ENCODE assay signal across 26 cellular contexts in genomic region chr2:225353579-225354085, GRCh38. TPM values are rescaled to one million over a fixed set of nuclear protein-coding genes. Genes with fewer than 3 reads are reported as not detected.
DNase-seq lines count a peak whose midpoint lies in the region; ATAC-seq, FAIRE-seq and TF ChIP-seq lines count a peak whose summit lies in the region.
"Had no signal": no experiment of that assay in that cellular context is flagged by ENCODE, and none has a peak within 500 bp of the region (broad histone marks: within the 10 kb centered on the region; RNA-seq: fewer than 3 reads in every experiment).

No MANE protein-coding gene starts in this region.

- no peak overlapping the region for H3K9ac ChIP-seq in SK-N-SH
- H3K9ac ChIP-seq in astrocyte (ENCODE audit: low read length) = no peak overlapping the region
- no peak overlapping the region for H3K9ac ChIP-seq in smooth muscle cell (ENCODE audit: low read depth)
- H3K9ac ChIP-seq: KMS-11 had no signal

- H4K20me1 ChIP-seq in SK-N-SH (ENCODE audit: insufficient read depth) = no peaks in the 10 kb centered on the region
- no peaks in the 10 kb centered on the region for H4K20me1 ChIP-seq in astrocyte (ENCODE audit: insufficient read depth, low read length)
- H4K20me1 ChIP-seq in smooth muscle cell (ENCODE audit: low read depth) = no peaks in the 10 kb centered on the region

- TF ChIP-seq CTCF in SK-N-SH (IDR thresholded peaks at IDR 0.05) (no peak), astrocyte (IDR thresholded peaks at IDR 0.05; ENCODE audit: insufficient read depth, low read depth, low read length) (no peak), smooth muscle cell (IDR thresholded peaks at IDR 0.05; ENCODE audit: borderline replicate concordance, insufficient read depth, poor library complexity, severe bottlenecking) (no peak), uterus (IDR thresholded peaks at IDR 0.05) (no peak)

- POLR2A ChIA-PET in SK-N-SH (lab: Yijun Ruan, JAX) = no interaction called here

- H3K27me3 ChIP-seq in SK-N-SH (ENCODE audit: insufficient read depth) (no peaks in the 10 kb centered on the region), astrocyte (ENCODE audit: insufficient read depth, low read length) (no peaks in the 10 kb centered on the region), smooth muscle cell (ENCODE audit: low read depth) (no peaks in the 10 kb centered on the region), uterus (no peaks in the 10 kb centered on the region)
- H3K27me3 ChIP-seq: Peyer's patch had no signal

- H3K36me3 ChIP-seq in SK-N-SH (replicated peaks in 1 of 2; ENCODE audit: control insufficient read depth in 1 of 2, insufficient read depth in 2 of 2, low read length in 1 of 2) (no peaks in the 10 kb centered on the region), astrocyte (ENCODE audit: insufficient read depth, low read length) (no peaks in the 10 kb centered on the region), mesodermal cell (ENCODE audit: control insufficient read depth, insufficient read depth, low read length) (no peaks in the 10 kb centered on the region), smooth muscle cell (ENCODE audit: low read depth) (no peaks in the 10 kb centered on the region), uterus (no peaks in the 10 kb centered on the region)
- H3K36me3 ChIP-seq: Peyer's patch had no signal

- H2AFZ ChIP-seq in SK-N-SH (ENCODE audit: low read depth) (no peak overlapping the region), astrocyte (ENCODE audit: low read depth, low read length) (no peak overlapping the region), smooth muscle cell (ENCODE audit: low read depth) (no peak overlapping the region)

- ATAC-seq in SK-N-SH treated with all-trans-retinoic acid at 6 μM for 48 hours = no peak
- ATAC-seq: CD8-positive, alpha-beta T cell had no signal

- H3K4me1 ChIP-seq in SK-N-SH (ENCODE audit: control insufficient read depth in 1 of 2, insufficient read depth in 2 of 2, low read depth in 1 of 2, low read length in 1 of 2) = peaks cover 0 to 7% of the 10 kb centered on the region in 2 experiments; a peak in 2 of 4 replicates
- H3K4me1 ChIP-seq in astrocyte (ENCODE audit: insufficient read depth, low read length) = peaks cover 7% of the 10 kb centered on the region
- H3K4me1 ChIP-seq in mesodermal cell (ENCODE audit: control insufficient read depth, insufficient read depth, low read length, poor library complexity, severe bottlenecking) = peaks cover 23% of the 10 kb centered on the region
- H3K4me1 ChIP-seq in smooth muscle cell (ENCODE audit: low read depth) = peaks cover 6% of the 10 kb centered on the region
- H3K4me1 ChIP-seq in uterus = no peaks in the 10 kb centered on the region
- H3K4me1 ChIP-seq: Peyer's patch had no signal

- no peak for TF ChIP-seq POLR2A in uterus (IDR thresholded peaks at IDR 0.05)

- no peaks in the 10 kb centered on the region for H3K9me3 Mint-ChIP-seq in astrocyte (ENCODE audit: unreplicated experiment)
- H3K9me3 Mint-ChIP-seq: CD8-positive, alpha-beta T cell had no signal

- CTCF ChIA-PET in SK-N-SH (lab: Yijun Ruan, JAX) = no interaction called here

- no peaks in the 10 kb centered on the region for H3K36me3 Mint-ChIP-seq in astrocyte (ENCODE audit: low read depth, unreplicated experiment)
- H3K36me3 Mint-ChIP-seq: CD8-positive, alpha-beta T cell; IgD-negative memory B cell had no signal

- H3K4me3 ChIP-seq in SK-N-SH (ENCODE audit: low read depth in 2 of 2, low read length in 1 of 2) = no peak overlapping the region
- H3K4me3 ChIP-seq in astrocyte (ENCODE audit: insufficient read depth, low read depth, low read length) = no peak overlapping the region
- H3K4me3 ChIP-seq in mesodermal cell (ENCODE audit: extremely low read depth, insufficient read depth, low read length, poor library complexity, severe bottlenecking) = no peak overlapping the region
- no peak overlapping the region for H3K4me3 ChIP-seq in smooth muscle cell
- no peak overlapping the region for H3K4me3 ChIP-seq in uterus
- H3K4me3 ChIP-seq: Peyer's patch had no signal

- H3K79me2 ChIP-seq in SK-N-SH (ENCODE audit: insufficient read depth) (no peaks in the 10 kb centered on the region), astrocyte (ENCODE audit: insufficient read depth, low read length) (no peaks in the 10 kb centered on the region), smooth muscle cell (ENCODE audit: low read depth) (no peaks in the 10 kb centered on the region)

- peaks cover 4% of the 10 kb centered on the region for H3F3A ChIP-seq in SK-N-SH (replicated peaks; ENCODE audit: insufficient read depth)
- peaks cover 10% of the 10 kb centered on the region for H3F3A ChIP-seq in smooth muscle cell (ENCODE audit: low read depth)

- peaks cover 27% of the 10 kb centered on the region for H3K4me1 Mint-ChIP-seq in astrocyte (ENCODE audit: low read depth, unreplicated experiment)
- H3K4me1 Mint-ChIP-seq: B cell, IgD-negative memory B cell had no signal

- no peak overlapping the region for H3K4me3 Mint-ChIP-seq in astrocyte (ENCODE audit: unreplicated experiment)
- H3K4me3 Mint-ChIP-seq: B cell; CD8-positive, alpha-beta T cell; IgD-negative memory B cell had no signal

- H3K4me2 ChIP-seq in SK-N-SH (no peak overlapping the region), astrocyte (ENCODE audit: low read length) (peak overlapping the region; percentile 73), smooth muscle cell (peak overlapping the region; percentile 71)
- H3K4me2 ChIP-seq: KMS-11 had no signal

- WGBS in SK-N-SH (ENCODE audit: low lambda C conversion rate) = 72% methylated on average over 1 of the region's 1 CpG
- WGBS in mesodermal cell (ENCODE audit: insufficient coverage in 2 of 2), 2 experiments = 67 to 100% methylated on average over 1 of the region's 1 CpG
- 29% methylated on average over 1 of the region's 1 CpG for WGBS in smooth muscle cell (ENCODE audit: low lambda C conversion rate)

- intact Hi-C loops in uterus (cut with DNase I; ENCODE audit: low total_unique reads) = no loop called here

- H3K27ac Mint-ChIP-seq in astrocyte (ENCODE audit: unreplicated experiment) = peak overlapping the region; percentile 67
- H3K27ac Mint-ChIP-seq: B cell; CD8-positive, alpha-beta T cell; IgD-negative memory B cell had no signal

- FAIRE-seq in astrocyte (lab: Jason Lieb, UNC) = no peak
- FAIRE-seq: G401.6 had no signal

- H3K9me3 ChIP-seq in SK-N-SH (no peaks in the 10 kb centered on the region), astrocyte (ENCODE audit: insufficient read depth, low read depth, low read length) (no peaks in the 10 kb centered on the region), mesodermal cell (ENCODE audit: control insufficient read depth, low read length) (no peaks in the 10 kb centered on the region), smooth muscle cell (replicated peaks; ENCODE audit: low read depth) (no peaks in the 10 kb centered on the region), uterus (no peaks in the 10 kb centered on the region)
- H3K9me3 ChIP-seq: Peyer's patch had no signal

- H3K27me3 Mint-ChIP-seq in astrocyte (ENCODE audit: low read depth, unreplicated experiment) = no peaks in the 10 kb centered on the region
- H3K27me3 Mint-ChIP-seq: IgD-negative memory B cell had no signal

- no peaks in the 10 kb centered on the region; the same call in 1 of the 2 replicates for H3K9me2 ChIP-seq in SK-N-SH

- no peak for DNase-seq in SK-N-SH
- peak; percentile 16 for DNase-seq in astrocyte (ENCODE audit: low read depth)
- no peak for DNase-seq in smooth muscle cell (lab: John Stamatoyannopoulos, UW; ENCODE audit: unreplicated experiment)
- DNase-seq in uterus = no peak
- no peak for DNase-seq in activated gamma-delta T cell (lab: John Stamatoyannopoulos, UW)
- DNase-seq in DMS 273 (lab: John Stamatoyannopoulos, UW; ENCODE audit: unreplicated experiment) = no peak
- DNase-seq: CD8-positive, alpha-beta T cell; DND-41; H7; NCI-H1092; NCI-H1436; NCI-H187; NCI-H2081 treated with DMSO at 0.1 percent for 48 hours; NCI-H2171; NCI-H226; NCI-H510A; Peyer's patch had no signal

- no peak for TF ChIP-seq RAD21 in SK-N-SH (IDR thresholded peaks at IDR 0.05; ENCODE audit: low read length)

- no peak overlapping the region; a peak in 1 of 4 replicates for H3K27ac ChIP-seq in SK-N-SH (ENCODE audit: low read depth in 2 of 2, low read length in 1 of 2)
- H3K27ac ChIP-seq in astrocyte (ENCODE audit: low read depth, low read length) = peak overlapping the region; percentile 47
- H3K27ac ChIP-seq in mesodermal cell (ENCODE audit: low read depth, low read length, severe bottlenecking) = peak overlapping the region; percentile 82
- peak overlapping the region; percentile 82 for H3K27ac ChIP-seq in smooth muscle cell (ENCODE audit: low read depth)
- no peak overlapping the region for H3K27ac ChIP-seq in uterus
- H3K27ac ChIP-seq: 22Rv1, C4-2B, HL-60, KMS-11, Peyer's patch had no signal

- TF ChIP-seq EP300 in SK-N-SH (IDR thresholded peaks at IDR 0.05; ENCODE audit: borderline replicate concordance in 1 of 2, low read depth in 1 of 2, low read length in 1 of 2) = no peak

TF ChIP-seq in SK-N-SH, 30 proteins besides CTCF, POLR2A, EP300 and RAD21:
- TF ChIP-seq FOXJ3 (CRISPR knock-in tag; IDR thresholded peaks at IDR 0.05) (no peak), RCOR1 (IDR thresholded peaks at IDR 0.05; ENCODE audit: low read length) (no peak), POLR2AphosphoS5 (IDR thresholded peaks at IDR 0.05; ENCODE audit: low read depth, low read length) (no peak), EZH2phosphoT487 (IDR thresholded peaks at IDR 0.05; ENCODE audit: borderline replicate concordance, low read depth) (no peak), RFX5 (IDR thresholded peaks at IDR 0.05; ENCODE audit: low read length) (no peak), YY1 (IDR thresholded peaks at IDR 0.05; ENCODE audit: low read depth) (no peak), SMC3 (IDR thresholded peaks at IDR 0.05; ENCODE audit: low read depth, low read length) (no peak)

RNA-seq across cellular contexts. Expression of gene NYAP2, which starts 45.9 kb away (rescaled TPM):
- polyA plus RNA-seq in SK-N-SH (2012; rRNA removed) = not detected in 2 replicates
- 0.01 TPM in 2 replicates for polyA plus RNA-seq in SK-N-SH (2012; cell fraction: cytosol; rRNA removed)
- 0.01 TPM in 1 of 2 replicates, not detected in the other for polyA plus RNA-seq in SK-N-SH (2012; cell fraction: nucleus; rRNA removed)
- total RNA-seq in astrocyte = 0.14 and 0.19 TPM in 2 replicates
- 0.29 TPM for polyA plus RNA-seq in mesodermal cell (2013, experiment 1 of 2)
- polyA plus RNA-seq in mesodermal cell (2013, experiment 2 of 2) = 0.20 TPM
- not detected in 2 replicates for total RNA-seq in smooth muscle cell
- 0.11 TPM in 1 of 2 replicates, not detected in the other for polyA plus RNA-seq in smooth muscle cell
- total RNA-seq in uterus = under 1 TPM in 1 of 4 donors, not detected in 3; 0.14 TPM
- total RNA-seq: CD8-positive, alpha-beta T cell; H7; Peyer's patch had no signal
- polyA plus RNA-seq: IgD-negative memory B cell had no signal

Comparison
In these comparisons a context has a peak if more than half of its experiments do, and no peak if none do; other contexts are left out.
1. H3K27ac ChIP-seq: peak in astrocyte (single experiment), mesodermal cell (single experiment) and smooth muscle cell (single experiment); none in SK-N-SH (0 of 2) and uterus (0 of 2).